ENCODE assay signal across 18 cellular contexts in the genomic region with DNA sequence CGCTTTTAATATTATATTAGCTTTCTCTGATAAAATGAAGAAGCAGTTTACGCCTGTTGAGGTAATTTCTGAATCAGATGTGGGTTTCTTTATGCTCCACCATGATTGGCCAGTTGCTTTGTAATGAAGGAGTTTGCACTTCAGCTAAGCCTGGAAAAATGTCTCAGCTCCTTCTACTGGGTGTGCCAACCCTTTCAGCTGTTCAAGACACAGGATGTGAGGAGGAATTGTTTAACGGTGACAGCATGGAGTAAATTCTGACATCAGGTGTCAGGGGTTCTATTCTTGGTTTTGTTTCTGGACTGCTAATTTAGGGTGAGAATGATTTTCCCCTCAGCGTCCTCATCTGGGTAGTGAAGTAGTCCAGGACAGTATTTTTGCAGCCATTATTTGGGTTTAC. TPM values are rescaled to one million over a fixed set of nuclear protein-coding genes. Genes with fewer than 3 reads are reported as not detected.
DNase-seq lines count a peak whose midpoint lies in the region; ATAC-seq and TF ChIP-seq lines count a peak whose summit lies in the region.
"Had no signal": no experiment of that assay in that cellular context is flagged by ENCODE, and none has a peak within 500 bp of the region (broad histone marks: within the 10 kb centered on the region; RNA-seq: fewer than 3 reads in every experiment).

No MANE protein-coding gene starts in this region.

- DNase-seq in A172 (ENCODE audit: low spot score), result peak; percentile 51
- no peak for DNase-seq in HFFc6
- no peak for DNase-seq in chondrocyte (ENCODE audit: low spot score)
- peak; percentile 97 for DNase-seq in myocyte (ENCODE audit: low read depth)
- no peak for DNase-seq in AG08395 (ENCODE audit: low spot score)
- no peak for DNase-seq in cerebellum (ENCODE audit: low spot score)
- DNase-seq: activated naive CD8-positive, alpha-beta T cell treated with anti-CD3 and anti-CD28 coated beads, Interleukin-2, amount 10 ng/mL, durations not matched to agents 7 days and 5 days; CD8-positive, alpha-beta T cell; DMS79; esophagus squamous epithelium; islet precursor cell; NCI-H526 treated with DMSO at 0.1 percent for 48 hours; nephron progenitor cell; T-helper 9 cell had no signal

- ATAC-seq in HG03354 (IDR thresholded peaks at IDR 0.05; ENCODE audit: poor library complexity, severe bottlenecking, unreplicated experiment) (no peak), GM21576 (IDR thresholded peaks at IDR 0.05; ENCODE audit: unreplicated experiment) (no peak)
- ATAC-seq: activated CD4-positive, CD25-positive, alpha-beta regulatory T cell treated with anti-CD3 and anti-CD28 coated beads, Interleukin-2, amount 50 U/mL, for 24 hours; CD8-positive, alpha-beta T cell had no signal

- H3K4me1 Mint-ChIP-seq in HFFc6 (ENCODE audit: low read depth) (peaks cover 93% of the 10 kb centered on the region), chondrocyte (ENCODE audit: low read depth) (peaks cover 87% of the 10 kb centered on the region)
- H3K4me1 Mint-ChIP-seq: activated naive CD8-positive, alpha-beta T cell treated with anti-CD3 and anti-CD28 coated beads, Interleukin-2, amount 10 ng/mL, durations not matched to agents 7 days and 5 days had no signal

- TF ChIP-seq CTCF in HFFc6 (IDR thresholded peaks at IDR 0.05) (no peak), chondrocyte (IDR thresholded peaks at IDR 0.05) (no peak)

- H3K27ac Mint-ChIP-seq in HFFc6 (peak overlapping the region; percentile 52), chondrocyte (ENCODE audit: unreplicated experiment) (peak overlapping the region; percentile 84)
- H3K27ac Mint-ChIP-seq: activated naive CD8-positive, alpha-beta T cell treated with anti-CD3 and anti-CD28 coated beads, Interleukin-2, amount 10 ng/mL, durations not matched to agents 7 days and 5 days; CD8-positive, alpha-beta T cell; nephron progenitor cell; progenitor cell of endocrine pancreas had no signal

- H3K36me3 Mint-ChIP-seq in HFFc6 (ENCODE audit: low read depth), result peaks cover 13% of the 10 kb centered on the region
- peaks cover 9% of the 10 kb centered on the region for H3K36me3 Mint-ChIP-seq in chondrocyte (ENCODE audit: low read depth)
- H3K36me3 Mint-ChIP-seq: activated naive CD8-positive, alpha-beta T cell treated with anti-CD3 and anti-CD28 coated beads, Interleukin-2, amount 10 ng/mL, durations not matched to agents 7 days and 5 days; CD8-positive, alpha-beta T cell had no signal

- H3K27me3 Mint-ChIP-seq in HFFc6 (ENCODE audit: insufficient read depth) (no peaks in the 10 kb centered on the region), chondrocyte (ENCODE audit: low read depth) (no peaks in the 10 kb centered on the region)
- H3K27me3 Mint-ChIP-seq: activated naive CD8-positive, alpha-beta T cell treated with anti-CD3 and anti-CD28 coated beads, Interleukin-2, amount 10 ng/mL, durations not matched to agents 7 days and 5 days; progenitor cell of endocrine pancreas had no signal

- H3K4me3 Mint-ChIP-seq in HFFc6, result no peak overlapping the region
- no peak overlapping the region for H3K4me3 Mint-ChIP-seq in chondrocyte (ENCODE audit: unreplicated experiment)
- H3K4me3 Mint-ChIP-seq: activated naive CD8-positive, alpha-beta T cell treated with anti-CD3 and anti-CD28 coated beads, Interleukin-2, amount 10 ng/mL, durations not matched to agents 7 days and 5 days; CD8-positive, alpha-beta T cell; nephron progenitor cell had no signal

- H3K9me3 Mint-ChIP-seq in HFFc6, result no peaks in the 10 kb centered on the region
- no peaks in the 10 kb centered on the region for H3K9me3 Mint-ChIP-seq in chondrocyte (ENCODE audit: low read depth)
- H3K9me3 Mint-ChIP-seq: activated naive CD8-positive, alpha-beta T cell treated with anti-CD3 and anti-CD28 coated beads, Interleukin-2, amount 10 ng/mL, durations not matched to agents 7 days and 5 days; CD8-positive, alpha-beta T cell; nephron progenitor cell had no signal

RNA-seq across cellular contexts. Expression of gene FLRT2, which starts 43.5 kb away (rescaled TPM):
- 3.6 and 11.5 TPM in 2 replicates for total RNA-seq in A172 (2014; rRNA removed; shearing (Covaris generic))
- total RNA-seq in HFFc6 (2021; fragmentation: NEBNext Ultra II Directional; extraction: Animal tissue kit (Norgen Biotek cat#: 25700)), result 10 to 100 TPM; 31.1 to 59.0 (median 37.1) TPM
- total RNA-seq in chondrocyte (170 to 241 TPM (median 227 TPM) in 3 replicates), myocyte (19.6 and 37.3 TPM in 2 replicates), cerebellum (102 TPM)
- 25.1 TPM for polyA plus RNA-seq in myocyte (2012)
- total RNA-seq: activated naive CD8-positive, alpha-beta T cell treated with anti-CD3 and anti-CD28 coated beads, Interleukin-2, amount 10 ng/mL, durations not matched to agents 7 days and 5 days; CD8-positive, alpha-beta T cell had no signal

Comparison
In these comparisons a context has a peak if more than half of its experiments do, and no peak if none do; other contexts are left out.
1. DNase-seq: peak in A172 (single experiment) and myocyte (single experiment); none in HFFc6 (single experiment), chondrocyte (single experiment), AG08395 (single experiment) and cerebellum (single experiment).